28 cellular contexts compared by ENCODE assay signal in the genomic region with DNA sequence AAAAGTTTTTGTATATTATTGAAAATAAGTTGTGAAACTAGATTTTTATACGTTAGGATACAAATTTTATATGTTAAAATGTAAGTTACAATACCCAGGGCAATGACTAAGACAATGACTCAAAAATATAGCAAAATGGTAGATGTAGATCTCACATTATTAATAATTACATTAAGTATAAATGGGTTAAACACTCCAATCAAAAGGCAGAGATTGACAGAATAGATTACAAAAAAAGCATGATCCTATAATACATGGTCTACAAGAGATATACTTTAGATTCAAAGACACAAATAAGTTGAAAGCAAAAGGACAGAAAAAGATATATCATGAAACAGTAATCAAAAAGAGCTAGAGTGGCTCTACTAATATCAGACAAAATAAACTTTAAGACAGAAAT.
"Had no signal": no experiment of that assay in that cellular context is flagged by ENCODE, and none has a peak within 500 bp of the region (broad histone marks: within the 10 kb centered on the region; RNA-seq: fewer than 3 reads in every experiment).

No MANE protein-coding gene starts in this region.

- DNase-seq: naive B cell; naive thymus-derived CD8-positive, alpha-beta T cell; nephron progenitor cell; occipital lobe; pancreas; right cardiac atrium; right lobe of liver; sigmoid colon; spleen; stimulated activated CD4-positive, alpha-beta T cell treated with anti-CD3 and anti-CD28 coated beads, Interleukin-12 subunit alpha, Interleukin-12 subunit beta, amount 100 ng/mL, for 4 hours; stimulated activated CD4-positive, alpha-beta T cell treated with anti-CD3 and anti-CD28 coated beads, Interleukin-1b, Interleukin-23, amount 100 ng/mL, for 48 hours; stimulated activated CD4-positive, alpha-beta T cell treated with anti-CD3 and anti-CD28 coated beads, Interleukin-4, amount 100 ng/mL, for 1 hour; stimulated activated CD4-positive, alpha-beta T cell treated with anti-CD3 and anti-CD28 coated beads, Interleukin-4, amount 100 ng/mL, for 4 hours; stimulated activated CD8-positive, alpha-beta memory T cell treated with anti-CD3 and anti-CD28 coated beads, Interleukin-4, amount 100 ng/mL, for 48 hours; stimulated activated naive CD4-positive, alpha-beta T cell; stimulated activated naive CD8-positive, alpha-beta T cell treated with anti-CD3 and anti-CD28 coated beads, Interleukin-15, amount 100 ng/mL, for 72 hours; stimulated activated naive CD8-positive, alpha-beta T cell treated with anti-CD3 and anti-CD28 coated beads, Interleukin-15, Interleukin-2, amounts not matched to agents 100 U/mL and 50 U/mL, for 24 hours; substantia nigra; testis; tibial artery; transverse colon; upper lobe of right lung; uterus had no signal

- H3K4me1 ChIP-seq: pancreas, prostate gland, right lobe of liver, sigmoid colon, spleen, suprapubic skin, testis, tibial artery, transverse colon, upper lobe of right lung, uterus had no signal

- H3K4me2 ChIP-seq: smooth muscle cell had no signal

- ATAC-seq: naive thymus-derived CD8-positive, alpha-beta T cell; natural killer cell treated with Interleukin-12 subunit alpha and Interleukin-12 subunit beta and Interleukin-15 and Interleukin-18, amount 100 ng/mL, for 72 hours; pancreas; right cardiac atrium; right lobe of liver; stimulated activated memory B cell treated with anti-CD40 and anti-IgM and Interleukin-4, amounts not matched to agents 10 μg/mL and 1 μg/mL and 100 μg/mL, for 72 hours; stimulated activated naive CD8-positive, alpha-beta T cell treated with anti-CD3 and anti-CD28 coated beads, Interleukin-15, amount 100 ng/mL, for 72 hours; stimulated activated naive CD8-positive, alpha-beta T cell treated with anti-CD3 and anti-CD28 coated beads, Interleukin-15, Interleukin-2, amounts not matched to agents 100 U/mL and 50 U/mL, for 24 hours; upper lobe of right lung had no signal

- H3K4me3 ChIP-seq: pancreas, prostate gland, right lobe of liver, sigmoid colon, smooth muscle cell, spleen, suprapubic skin, testis, tibial artery, transverse colon, upper lobe of right lung, uterus had no signal

- H3K36me3 ChIP-seq: pancreas, prostate gland, right lobe of liver, sigmoid colon, spleen, suprapubic skin, tibial artery, transverse colon, upper lobe of right lung, uterus had no signal

- H3K27me3 ChIP-seq: right lobe of liver, sigmoid colon, spleen, suprapubic skin, testis, tibial artery, transverse colon, upper lobe of right lung, uterus had no signal

- H3K9me3 ChIP-seq: pancreas, prostate gland, sigmoid colon, suprapubic skin, testis, transverse colon, upper lobe of right lung, uterus had no signal

- H3K27ac ChIP-seq: pancreas, prostate gland, right lobe of liver, sigmoid colon, spleen, suprapubic skin, testis, tibial artery, transverse colon, upper lobe of right lung had no signal
